13 cellular contexts compared by ENCODE assay signal in the genomic region with DNA sequence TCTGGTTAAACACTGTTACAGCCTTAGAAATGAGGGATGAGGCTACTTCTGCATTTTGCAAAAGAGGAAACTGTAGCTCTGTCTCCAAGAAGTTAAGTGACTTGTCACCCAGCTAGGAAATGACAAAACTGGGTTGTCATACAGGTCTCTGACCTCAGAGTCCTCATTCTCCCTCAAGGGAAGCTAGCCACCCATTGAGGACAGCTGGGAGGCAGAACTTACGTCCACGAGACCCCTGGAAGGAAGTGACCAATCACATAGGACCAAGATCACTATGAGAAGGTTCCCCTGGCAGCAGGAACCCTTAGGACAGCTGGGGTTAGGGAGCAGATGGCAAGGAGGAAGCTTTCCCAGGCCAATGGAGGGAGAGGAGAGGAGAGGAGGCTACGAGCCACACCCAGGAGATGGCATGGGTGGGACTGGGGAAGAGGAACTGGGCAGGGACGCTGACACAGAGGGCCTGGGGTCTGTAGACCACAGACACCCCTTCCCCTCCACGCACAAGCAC. TPM values are rescaled to one million over a fixed set of nuclear protein-coding genes. Genes with fewer than 3 reads are reported as not detected.
DNase-seq lines count a peak whose midpoint lies in the region; ATAC-seq and TF ChIP-seq lines count a peak whose summit lies in the region.
"Had no signal": no experiment of that assay in that cellular context is flagged by ENCODE, and none has a peak within 500 bp of the region (broad histone marks: within the 10 kb centered on the region; RNA-seq: fewer than 3 reads in every experiment).

No MANE protein-coding gene starts in this region.

- intact Hi-C loops in adrenal gland (cut with DNase I) = no loop called here
- intact Hi-C loops in right lobe of liver (cut with DNase I) = loop anchor here in 1 of 2 donors (10.0 kb wide), 1 partner anchor 58 kb away; no protein-coding TSS in a partner anchor

- H3K36me3 ChIP-seq in adrenal gland (replicated peaks in 1 of 2) = peaks cover 0 to 82% of the 10 kb centered on the region in 2 donors
- H3K36me3 ChIP-seq in right lobe of liver = peaks cover 4 to 77% (median 24%) of the 10 kb centered on the region in 4 donors

- TF ChIP-seq POLR2A in adrenal gland (IDR thresholded peaks at IDR 0.05) (peak in 1 of 2 donors; percentile 8), right lobe of liver (IDR thresholded peaks at IDR 0.05) (no peak)

- 63 to 100% (median 70%) methylated on average over 3 to 5 of the region's 5 CpGs for WGBS in adrenal gland, 4 donors
- 63% methylated on average over 4 of the region's 5 CpGs for WGBS in right lobe of liver (ENCODE audit: insufficient coverage, low coverage, low lambda C conversion rate, missing lambda C conversion rate)

- DNase-seq in KG1 (lab: John Stamatoyannopoulos, UW) = peak; percentile 81
- DNase-seq in adrenal gland = peak in 4 of 7 donors; percentile 24 to 63 (median 40)
- DNase-seq in right lobe of liver = peak in 2 of 3 donors; percentile 51 to 64
- no peak for DNase-seq in stimulated activated naive CD8-positive, alpha-beta T cell treated with anti-CD3 and anti-CD28 coated beads, Interleukin-15, Interleukin-2, amounts not matched to agents 100 U/mL and 50 U/mL, for 24 hours
- no peak for DNase-seq in GOT3 (lab: John Stamatoyannopoulos, UW)
- no peak for DNase-seq in NCI-H2227 treated with DMSO at 0.1 percent for 48 hours (lab: John Stamatoyannopoulos, UW)
- DNase-seq: activated effector memory CD4-positive, alpha-beta T cell treated with anti-CD3 and anti-CD28 coated beads, Interleukin-2, amount 50 U/mL, for 16 hours; cortex of kidney; mammary epithelial cell; NCI-H2081 treated with DMSO at 0.1 percent for 48 hours had no signal

- H3K4me1 ChIP-seq in adrenal gland (replicated peaks in 1 of 2) (no peaks in the 10 kb centered on the region), right lobe of liver (no peaks in the 10 kb centered on the region)

- H3K27me3 ChIP-seq in adrenal gland (no peaks in the 10 kb centered on the region), right lobe of liver (no peaks in the 10 kb centered on the region)

- no peaks in the 10 kb centered on the region for H3K9me3 ChIP-seq in adrenal gland (replicated peaks in 1 of 3)
- no peaks in the 10 kb centered on the region for H3K9me3 ChIP-seq in right lobe of liver

- TF ChIP-seq CTCF in adrenal gland (IDR thresholded peaks at IDR 0.05) = no peak
- TF ChIP-seq CTCF in right lobe of liver (IDR thresholded peaks at IDR 0.05) = no peak

- no peak overlapping the region for H3K4me3 ChIP-seq in adrenal gland
- no peak overlapping the region for H3K4me3 ChIP-seq in right lobe of liver

- peak overlapping the region in 4 of 5 donors; percentile 18 to 85 (median 52) for H3K27ac ChIP-seq in adrenal gland
- peak overlapping the region; percentile 21 to 51 (median 47) for H3K27ac ChIP-seq in right lobe of liver

- ATAC-seq in right lobe of liver (peak; percentile 66 to 83 (median 76)), HG03280 (IDR thresholded peaks at IDR 0.05; ENCODE audit: unreplicated experiment) (no peak), GM18511 (IDR thresholded peaks at IDR 0.05; ENCODE audit: unreplicated experiment) (no peak)
- ATAC-seq in stimulated activated naive CD8-positive, alpha-beta T cell treated with anti-CD3 and anti-CD28 coated beads, Interleukin-15, Interleukin-2, amounts not matched to agents 100 U/mL and 50 U/mL, for 24 hours = peak; percentile 24
- ATAC-seq: activated CD4-positive, CD25-positive, alpha-beta regulatory T cell treated with anti-CD3 and anti-CD28 coated beads, Interleukin-2, amount 50 U/mL, for 24 hours had no signal

RNA-seq across cellular contexts. Expression of a gene that starts 11.2 kb away (rescaled TPM):
- total RNA-seq in adrenal gland = 10 to 100 TPM in 7 of 8 donors, 1 to 10 TPM in 1; 8.4 to 38.9 (median 22.3) TPM
- polyA plus RNA-seq in adrenal gland = 10 to 100 TPM; 19.7 to 67.1 (median 41.6) TPM
- 10 to 100 TPM; 11.3 to 15.2 (median 13.7) TPM for total RNA-seq in right lobe of liver

RNA-seq across cellular contexts. Expression of a gene that starts 41.7 kb away (rescaled TPM):
- total RNA-seq in adrenal gland (10 to 100 TPM; 22.5 to 55.0 (median 28.5) TPM), right lobe of liver (100 to 1,000 TPM; 160 to 378 (median 305) TPM)
- polyA plus RNA-seq in adrenal gland = 10 to 100 TPM; 12.1 to 37.4 (median 26.1) TPM

RNA-seq across cellular contexts. Expression of a gene that starts 42.4 kb away (rescaled TPM):
- total RNA-seq in adrenal gland = not detected
- 1 to 10 TPM in 1 of 3 donors, under 1 TPM in 1, not detected in 1; 0.24 to 1.1 TPM for polyA plus RNA-seq in adrenal gland
- not detected for total RNA-seq in right lobe of liver
- total RNA-seq: mammary epithelial cell had no signal
- polyA plus RNA-seq: mammary epithelial cell had no signal

Comparison
In these comparisons a context has a peak if more than half of its experiments do, and no peak if none do; other contexts are left out.
1. DNase-seq: peak in KG1 (single experiment), adrenal gland (4 of 7) and right lobe of liver (2 of 3); none in stimulated activated naive CD8-positive, alpha-beta T cell treated with anti-CD3 and anti-CD28 coated beads, Interleukin-15, Interleukin-2, amounts not matched to agents 100 U/mL and 50 U/mL, for 24 hours (single experiment), GOT3 (single experiment) and NCI-H2227 treated with DMSO at 0.1 percent for 48 hours (single experiment).
2. ATAC-seq: peak in right lobe of liver (4 of 4) and stimulated activated naive CD8-positive, alpha-beta T cell treated with anti-CD3 and anti-CD28 coated beads, Interleukin-15, Interleukin-2, amounts not matched to agents 100 U/mL and 50 U/mL, for 24 hours (single experiment); none in HG03280 (single experiment) and GM18511 (single experiment).